8 cellular contexts compared by ENCODE assay signal in the genomic region with DNA sequence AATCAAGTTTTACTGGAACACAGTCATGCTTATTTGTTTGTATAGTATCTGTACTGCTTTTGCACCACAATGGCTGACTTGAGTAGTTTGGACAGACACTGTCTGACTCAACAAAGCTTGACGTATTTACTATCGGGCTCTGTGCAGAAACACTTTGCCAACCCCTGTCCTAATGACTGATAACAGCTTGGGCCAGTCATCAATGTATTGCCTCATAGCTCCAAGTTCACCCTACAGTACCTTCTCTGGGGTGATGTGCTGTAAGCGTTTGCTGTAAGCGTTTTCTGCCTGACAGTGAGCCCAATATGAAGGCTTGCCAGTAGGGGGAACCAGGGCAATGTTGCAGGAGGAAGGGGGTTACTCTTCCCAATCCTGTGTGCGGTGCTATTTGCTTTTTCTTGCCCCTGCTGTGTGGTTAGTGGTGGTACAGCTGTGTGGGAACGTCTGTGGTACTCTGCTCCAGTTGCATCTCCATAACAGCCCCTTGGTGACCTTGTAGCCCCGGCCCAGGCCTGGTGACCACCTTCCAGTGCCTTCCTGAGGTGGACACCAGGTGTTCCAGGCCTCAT.
DNase-seq lines count a peak whose midpoint lies in the region; ATAC-seq and TF ChIP-seq lines count a peak whose summit lies in the region.

No MANE protein-coding gene starts in this region.

- H3K9me3 ChIP-seq in DOHH2 (ENCODE audit: control insufficient read depth, insufficient read depth, low read length), result no peaks in the 10 kb centered on the region

- no peaks in the 10 kb centered on the region for H3K36me3 ChIP-seq in DOHH2 (ENCODE audit: control insufficient read depth, low read length)

- no peaks in the 10 kb centered on the region for H3K9me2 ChIP-seq in DOHH2 (replicated peaks; ENCODE audit: control insufficient read depth, low read length)

- TF ChIP-seq CTCF in DOHH2 (IDR thresholded peaks at IDR 0.05; ENCODE audit: low read depth, low read length, poor library complexity, severe bottlenecking), result peak; percentile 63
- TF ChIP-seq CTCF in retinal pigment epithelial cell (conservative IDR thresholded peaks at IDR 0.05; ENCODE audit: low read depth, low read length), result peak; percentile 73

- H3K4me1 ChIP-seq in DOHH2 (ENCODE audit: control insufficient read depth, low read length), result peaks cover 15% of the 10 kb centered on the region

- H3K4me3 ChIP-seq in DOHH2 (ENCODE audit: low read length), result no peak overlapping the region
- no peak overlapping the region for H3K4me3 ChIP-seq in retinal pigment epithelial cell (ENCODE audit: low read length)

- H3K79me2 ChIP-seq in DOHH2 (ENCODE audit: control insufficient read depth, low read length), result no peaks in the 10 kb centered on the region

- H3K27ac ChIP-seq in DOHH2 (ENCODE audit: low read depth, low read length), result no peak overlapping the region

- no peaks in the 10 kb centered on the region for H4K20me1 ChIP-seq in DOHH2 (ENCODE audit: control insufficient read depth, insufficient read depth, low read depth, low read length)

- peaks cover 12% of the 10 kb centered on the region; the same call in 1 of the 2 replicates for H3K27me3 ChIP-seq in DOHH2 (ENCODE audit: control insufficient read depth, low read length)

- ATAC-seq in HG02610 (IDR thresholded peaks at IDR 0.05; ENCODE audit: unreplicated experiment), result no peak
- ATAC-seq in GM21367 (IDR thresholded peaks at IDR 0.05; ENCODE audit: unreplicated experiment), result no peak

- peak; percentile 17 for DNase-seq in KG1 (lab: John Stamatoyannopoulos, UW)
- peak; percentile 28 for DNase-seq in SHP77 treated with DMSO at 0.1 percent for 48 hours (lab: John Stamatoyannopoulos, UW)
- DNase-seq in fibroblast of the conjunctiva (ENCODE audit: low read depth), result peak; percentile 43
- DNase-seq in retinal pigment epithelial cell (ENCODE audit: low read depth), result no peak
- DNase-seq in NCI-H187 (lab: John Stamatoyannopoulos, UW), result no peak

- H3F3A ChIP-seq in DOHH2 (ENCODE audit: control insufficient read depth, insufficient read depth), result peaks cover 4% of the 10 kb centered on the region; the same call in 1 of the 2 replicates

- no peak overlapping the region for H3K4me2 ChIP-seq in DOHH2 (ENCODE audit: low read length)

Comparison
In these comparisons a context has a peak if more than half of its experiments do, and no peak if none do; other contexts are left out.
1. DNase-seq: peak in KG1 (single experiment), SHP77 treated with DMSO at 0.1 percent for 48 hours (single experiment) and fibroblast of the conjunctiva (single experiment); none in retinal pigment epithelial cell (single experiment) and NCI-H187 (0 of 2).